Comparison of ENCODE assay signal across 21 cellular contexts in the genomic region with DNA sequence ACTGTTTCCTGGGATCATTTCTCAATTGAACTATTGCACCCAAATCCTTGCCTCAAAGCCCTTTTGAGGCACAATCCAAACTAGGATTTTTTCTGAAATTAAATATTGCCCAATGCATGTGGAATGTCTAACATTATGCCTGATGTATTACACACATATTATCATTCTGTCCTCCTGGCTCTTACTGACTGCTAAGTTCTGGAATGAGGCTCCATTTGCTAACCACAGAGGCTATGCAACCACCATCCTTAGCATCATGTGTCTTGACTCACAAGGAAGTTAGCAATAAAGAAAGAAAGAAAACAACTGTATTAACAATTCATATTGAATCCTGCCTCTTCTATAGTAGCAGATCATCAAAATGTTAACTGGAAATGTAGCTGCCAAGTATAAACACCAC.
A peak's percentile ranks its signal among the peaks of the same experiment; 100 is the strongest.
DNase-seq lines count a peak whose midpoint lies in the region; ATAC-seq and TF ChIP-seq lines count a peak whose summit lies in the region.
"Had no signal": no experiment of that assay in that cellular context is flagged by ENCODE, and none has a peak within 500 bp of the region (broad histone marks: within the 10 kb centered on the region; RNA-seq: fewer than 3 reads in every experiment).

No MANE protein-coding gene starts in this region.

- H2AFZ ChIP-seq in osteoblast (ENCODE audit: low read length) = peak overlapping the region; percentile 81

- H3K79me2 ChIP-seq in osteoblast (ENCODE audit: insufficient read depth, low read length) = no peaks in the 10 kb centered on the region

- H3K27ac ChIP-seq in RWPE1 = peak overlapping the region; percentile 60; the same call in 1 of the 2 replicates
- H3K27ac ChIP-seq in epithelial cell of prostate = peak overlapping the region; percentile 50
- H3K27ac ChIP-seq in osteoblast (ENCODE audit: low read depth, low read length) = peak overlapping the region; percentile 96
- H3K27ac ChIP-seq in adrenal gland = no peak overlapping the region
- H3K27ac ChIP-seq: KMS-11, neutrophil, sigmoid colon, uterus had no signal

- CTCF ChIA-PET in RWPE1 (lab: Yijun Ruan, JAX) = interaction anchor here (0.8 kb wide), 1 partner anchor 304 kb away, joined by 3 read pairs; no protein-coding TSS in a partner anchor

- no peak for TF ChIP-seq POLR2A in adrenal gland (IDR thresholded peaks at IDR 0.05)

- intact Hi-C loops in adrenal gland (cut with DNase I) = no loop called here

- H3K4me1 ChIP-seq in osteoblast (ENCODE audit: insufficient read depth, low read length) (peaks cover 28% of the 10 kb centered on the region), adrenal gland (replicated peaks in 1 of 2) (no peaks in the 10 kb centered on the region)
- H3K4me1 ChIP-seq: sigmoid colon, uterus had no signal

- H3K27me3 ChIP-seq in osteoblast (ENCODE audit: insufficient read depth, low read length) = no peaks in the 10 kb centered on the region
- no peaks in the 10 kb centered on the region for H3K27me3 ChIP-seq in adrenal gland
- H3K27me3 ChIP-seq: neutrophil, sigmoid colon, uterus had no signal

- ATAC-seq in HG03469 (IDR thresholded peaks at IDR 0.05; ENCODE audit: unreplicated experiment) = no peak
- ATAC-seq: activated naive CD4-positive, alpha-beta T cell treated with anti-CD3 and anti-CD28 coated beads, Interleukin-2, amount 50 U/mL, for 72 hours; mucosa of descending colon had no signal

- TF ChIP-seq CTCF in RWPE1 (conservative IDR thresholded peaks at IDR 0.05; ENCODE audit: low read depth) (no peak), osteoblast (IDR thresholded peaks at IDR 0.05; ENCODE audit: extremely low read depth, low read depth, low read length) (no peak), adrenal gland (IDR thresholded peaks at IDR 0.05) (no peak)

- no peaks in the 10 kb centered on the region for H4K20me1 ChIP-seq in osteoblast (ENCODE audit: insufficient read depth, low read length)

- POLR2A ChIA-PET in RWPE1 (lab: Yijun Ruan, JAX; ENCODE audit: low non-redundant PET) = no interaction called here

- peak; percentile 88 for DNase-seq in EH (ENCODE audit: low read depth)
- DNase-seq in RWPE1 (ENCODE audit: low spot score) = no peak
- peak; percentile 6 for DNase-seq in epithelial cell of prostate (ENCODE audit: low read depth, low spot score)
- peak; percentile 6 for DNase-seq in osteoblast (ENCODE audit: insufficient read length, low spot score, missing footprints)
- no peak for DNase-seq in SIG-M5 treated with dmso at 0.1 percent for 504 hours (lab: John Stamatoyannopoulos, UW; ENCODE audit: unreplicated experiment)
- DNase-seq in adrenal gland = no peak
- no peak for DNase-seq in NCI-H345 (lab: John Stamatoyannopoulos, UW)
- DNase-seq: activated CD4-positive, alpha-beta T cell treated with anti-CD3 and anti-CD28 coated beads, Interleukin-2, amount 50 U/mL, for 4 hours; activated T-cell treated with anti-CD3 and anti-CD28 coated beads for 4 hours; AML-193; central memory CD4-positive, alpha-beta T cell; COR-L47; mucosa of descending colon; NCI-H1417; NCI-H748 treated with DMSO at 0.1 percent for 48 hours; sigmoid colon; uterus had no signal

- H3K36me3 ChIP-seq in osteoblast (ENCODE audit: insufficient read depth, low read length) = no peaks in the 10 kb centered on the region
- no peaks in the 10 kb centered on the region for H3K36me3 ChIP-seq in adrenal gland (replicated peaks in 1 of 2)
- H3K36me3 ChIP-seq: neutrophil, sigmoid colon, uterus had no signal

- H3K4me2 ChIP-seq in osteoblast (ENCODE audit: insufficient read depth, low read length) = peak overlapping the region; percentile 73
- H3K4me2 ChIP-seq: KMS-11 had no signal

- H3K9me3 ChIP-seq in osteoblast (ENCODE audit: low read depth, low read length) (no peaks in the 10 kb centered on the region), adrenal gland (replicated peaks in 1 of 3) (no peaks in the 10 kb centered on the region)
- H3K9me3 ChIP-seq: mucosa of descending colon, neutrophil, sigmoid colon, uterus had no signal

- H3K4me3 ChIP-seq in osteoblast (ENCODE audit: insufficient read depth, low read length) (peak overlapping the region; percentile 38), adrenal gland (no peak overlapping the region)
- H3K4me3 ChIP-seq: mucosa of descending colon, sigmoid colon, uterus had no signal

Comparison
In these comparisons a context has a peak if more than half of its experiments do, and no peak if none do; other contexts are left out.
1. DNase-seq: peak in EH (single experiment), epithelial cell of prostate (single experiment) and osteoblast (single experiment); none in RWPE1 (single experiment), SIG-M5 treated with dmso at 0.1 percent for 504 hours (single experiment), adrenal gland (0 of 7) and NCI-H345 (single experiment).
2. H3K27ac ChIP-seq: peak in RWPE1 (single experiment), epithelial cell of prostate (single experiment) and osteoblast (single experiment); none in adrenal gland (0 of 5).